In the genomic region with DNA sequence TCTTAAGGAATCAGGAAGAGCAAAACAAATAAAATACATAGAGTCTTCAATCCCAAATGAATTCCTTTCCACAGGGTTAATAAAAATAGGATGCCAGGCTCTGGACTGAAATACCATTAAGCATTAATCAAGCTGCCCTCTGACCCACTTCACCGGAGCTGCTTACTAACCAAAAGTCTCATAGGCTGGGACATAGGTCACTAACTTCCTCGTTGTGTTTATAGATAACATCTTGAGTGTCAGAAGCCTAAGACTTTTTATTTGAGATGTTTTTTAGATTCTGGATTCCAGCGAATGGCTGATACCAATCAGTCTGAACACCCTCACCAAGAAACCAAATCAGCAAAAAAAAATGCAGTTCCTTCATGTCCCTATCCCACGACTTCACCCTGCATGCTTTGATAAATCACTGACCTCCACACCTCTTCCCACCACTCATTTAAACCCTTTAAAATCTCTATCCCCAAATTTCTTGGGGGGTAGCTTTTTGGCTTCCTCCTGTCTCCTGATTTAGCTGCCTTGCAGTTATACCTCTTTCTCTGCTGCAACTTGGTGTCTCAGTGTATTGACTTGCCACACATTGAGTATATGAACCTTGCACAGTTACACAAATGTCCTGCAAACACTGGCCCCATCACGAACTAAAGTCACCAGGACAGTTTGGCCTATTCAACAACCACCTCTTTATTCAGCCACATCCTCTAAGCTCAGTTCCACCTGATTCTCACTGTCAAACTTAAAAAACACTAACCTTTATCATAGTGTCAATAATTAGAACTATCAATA, we compare ENCODE assay signal across 17 cellular contexts.
"Had no signal": no experiment of that assay in that cellular context is flagged by ENCODE, and none has a peak within 500 bp of the region (broad histone marks: within the 10 kb centered on the region; RNA-seq: fewer than 3 reads in every experiment).

No MANE protein-coding gene starts in this region.

- H3K9me3 ChIP-seq: body of pancreas, mucosa of descending colon, neutrophil, pancreas, stomach, upper lobe of left lung had no signal

- DNase-seq: activated CD4-positive, alpha-beta T cell treated with anti-CD3 and anti-CD28 coated beads, Interleukin-2, amount 10 ng/mL, durations not matched to agents 24 days and 14 days; activated CD8-positive, alpha-beta memory T cell treated with anti-CD3 and anti-CD28 coated beads, Interleukin-2, amount 50 U/mL, for 4 hours; activated naive CD4-positive, alpha-beta T cell treated with anti-CD3 and anti-CD28 coated beads for 36 hours; activated T-cell treated with anti-CD3 and anti-CD28 coated beads, Interleukin-2, amount 50 U/mL, for 4 hours; body of pancreas; foreskin melanocyte; left ventricle myocardium superior; mucosa of descending colon; naive thymus-derived CD4-positive, alpha-beta T cell; pancreas; stimulated activated CD4-positive, alpha-beta T cell treated with anti-CD3 and anti-CD28 coated beads, Interleukin-4, amount 100 ng/mL, for 24 hours; stomach; upper lobe of left lung had no signal

- H3K27me3 ChIP-seq: body of pancreas, stomach, upper lobe of left lung had no signal

- ATAC-seq: activated T-cell treated with anti-CD3 and anti-CD28 coated beads, Interleukin-2, amount 50 U/mL, for 4 hours; body of pancreas; mucosa of descending colon; naive thymus-derived CD4-positive, alpha-beta T cell; pancreas; sciatic nerve; stimulated activated effector memory CD8-positive, alpha-beta T cell treated with anti-CD3 and anti-CD28 coated beads, Interleukin-12 subunit alpha, Interleukin-12 subunit beta, amount 100 ng/mL, for 72 hours had no signal

- H3K36me3 ChIP-seq: neutrophil, pancreas, stomach, upper lobe of left lung had no signal

- H3K4me3 ChIP-seq: body of pancreas, mucosa of descending colon, pancreas, stomach, upper lobe of left lung had no signal

- H3K27ac ChIP-seq: body of pancreas, epithelial cell of prostate, neutrophil, pancreas, stomach, upper lobe of left lung had no signal

- H3K4me1 ChIP-seq: body of pancreas, pancreas, upper lobe of left lung had no signal
